In the genomic region with DNA sequence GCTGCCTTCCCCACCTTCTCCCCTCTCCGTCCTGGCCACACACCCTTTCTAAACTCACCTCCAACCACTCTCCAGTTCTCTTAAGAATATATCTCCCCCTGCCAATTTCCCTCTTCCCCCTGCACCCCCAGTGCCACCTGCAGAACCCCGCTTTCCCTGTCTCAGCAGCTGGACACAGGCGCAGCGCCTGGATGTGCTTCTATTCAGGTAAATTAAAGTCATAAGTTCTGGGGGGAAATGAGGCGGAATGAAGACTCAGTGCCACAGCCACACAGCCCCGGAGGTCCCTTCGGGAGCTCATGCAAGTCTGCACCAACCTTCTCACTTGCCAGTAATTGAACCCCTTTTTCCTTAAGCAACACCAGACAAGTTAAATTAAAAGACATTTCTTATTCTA, we compare ENCODE assay signal across 25 cellular contexts. TPM values are rescaled to one million over a fixed set of nuclear protein-coding genes. Genes with fewer than 3 reads are reported as not detected.
"Had no signal": no experiment of that assay in that cellular context is flagged by ENCODE, and none has a peak within 500 bp of the region (broad histone marks: within the 10 kb centered on the region; RNA-seq: fewer than 3 reads in every experiment).

No MANE protein-coding gene starts in this region.

- H3K36me3 ChIP-seq: esophagus squamous epithelium, left ventricle myocardium inferior, lower lobe of right lung, neutrophil, right atrium auricular region, spleen, suprapubic skin, transverse colon, upper lobe of right lung, uterus had no signal

- H3K9ac ChIP-seq: parathyroid adenoma had no signal

- H3K27me3 ChIP-seq: dorsolateral prefrontal cortex, right atrium auricular region, suprapubic skin, upper lobe of right lung, uterus had no signal

- H3K27ac Mint-ChIP-seq: progenitor cell of endocrine pancreas; stimulated activated memory B cell treated with anti-CD40 and anti-IgM and Interleukin-4, amounts not matched to agents 10 μg/mL and 1 μg/mL and 100 μg/mL, for 72 hours had no signal

- H3K27ac ChIP-seq: dorsolateral prefrontal cortex, esophagus squamous epithelium, left ventricle myocardium inferior, lower lobe of right lung, neutrophil, parathyroid adenoma, right atrium auricular region, spleen, suprapubic skin, transverse colon, upper lobe of right lung, uterus had no signal

- H3K36me3 Mint-ChIP-seq: immature natural killer cell; naive thymus-derived CD8-positive, alpha-beta T cell; stimulated activated memory B cell treated with anti-CD40 and anti-IgM and Interleukin-4, amounts not matched to agents 10 μg/mL and 1 μg/mL and 100 μg/mL, for 72 hours had no signal

- H3K9me3 Mint-ChIP-seq: stimulated activated memory B cell treated with anti-CD40 and anti-IgM and Interleukin-4, amounts not matched to agents 10 μg/mL and 1 μg/mL and 100 μg/mL, for 72 hours; stimulated activated naive CD8-positive, alpha-beta T cell treated with anti-CD3 and anti-CD28 coated beads, Interleukin-15, amount 100 ng/mL, for 72 hours had no signal

- H3K4me3 ChIP-seq: dorsolateral prefrontal cortex, esophagus squamous epithelium, left ventricle myocardium inferior, lower lobe of right lung, right atrium auricular region, spleen, suprapubic skin, transverse colon, upper lobe of right lung, uterus had no signal

- H3K4me1 Mint-ChIP-seq: stimulated activated naive CD8-positive, alpha-beta T cell treated with anti-CD3 and anti-CD28 coated beads, Interleukin-15, amount 100 ng/mL, for 72 hours had no signal

- DNase-seq: effector CD8-positive, alpha-beta T cell; erythroblast; esophagus squamous epithelium; foreskin melanocyte; hypothalamus; immature natural killer cell; kidney glomerular epithelial cell; left colon; left ventricle myocardium inferior; lower lobe of right lung; spleen; stimulated activated CD4-positive, alpha-beta T cell treated with anti-CD3 and anti-CD28 coated beads, Interleukin-4, amount 100 ng/mL, for 4 hours; stimulated activated naive CD8-positive, alpha-beta T cell treated with anti-CD3 and anti-CD28 coated beads, Interleukin-15, amount 100 ng/mL, for 72 hours; transverse colon; upper lobe of right lung had no signal

- H3K9me3 ChIP-seq: esophagus squamous epithelium, left ventricle myocardium inferior, lower lobe of right lung, neutrophil, right atrium auricular region, spleen, suprapubic skin, transverse colon, upper lobe of right lung, uterus had no signal

- H3K4me3 Mint-ChIP-seq: immature natural killer cell; naive thymus-derived CD8-positive, alpha-beta T cell; neural crest cell; stimulated activated memory B cell treated with anti-CD40 and anti-IgM and Interleukin-4, amounts not matched to agents 10 μg/mL and 1 μg/mL and 100 μg/mL, for 72 hours; stimulated activated naive CD8-positive, alpha-beta T cell treated with anti-CD3 and anti-CD28 coated beads, Interleukin-15, amount 100 ng/mL, for 72 hours had no signal

RNA-seq across cellular contexts. Expression of a gene that starts 5.5 kb away (rescaled TPM):
- total RNA-seq: naive thymus-derived CD8-positive, alpha-beta T cell had no signal
